ENCODE assay signal across 13 cellular contexts in the genomic region with DNA sequence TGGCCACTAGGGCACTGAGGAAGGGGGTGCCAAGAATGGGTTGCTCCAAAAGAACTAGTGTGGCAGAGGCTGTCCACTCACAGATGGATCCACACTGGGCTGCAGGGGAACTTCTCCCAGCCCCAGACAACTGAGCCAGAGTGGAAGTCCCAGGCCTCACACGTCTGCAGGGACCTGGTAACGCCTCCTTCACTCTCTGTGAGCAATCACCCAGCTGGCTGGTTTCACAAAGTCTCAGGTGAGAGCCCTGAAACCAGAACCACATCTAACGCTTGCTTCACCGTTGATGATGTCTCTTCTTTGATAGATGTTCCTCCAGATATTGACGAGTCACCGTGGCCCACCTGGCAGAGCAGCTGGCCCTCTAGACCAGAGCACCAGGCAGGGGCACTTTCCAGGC. TPM values are rescaled to one million over a fixed set of nuclear protein-coding genes. Genes with fewer than 3 reads are reported as not detected.
A peak's percentile ranks its signal among the peaks of the same experiment; 100 is the strongest.
DNase-seq lines count a peak whose midpoint lies in the region; ATAC-seq and TF ChIP-seq lines count a peak whose summit lies in the region.
"Not testable (repeated sequence)": the region's sequence is repeated elsewhere in the genome, so short reads cannot be mapped to it uniquely, and the experiment has no call there.
"Had no signal": no experiment of that assay in that cellular context is flagged by ENCODE, and none has a peak within 500 bp of the region (broad histone marks: within the 10 kb centered on the region; RNA-seq: fewer than 3 reads in every experiment).

No MANE protein-coding gene starts in this region.

- not testable (repeated sequence) for H3K27me3 ChIP-seq in CD4-positive, alpha-beta T cell (ENCODE audit: control insufficient read depth, insufficient read depth, low read length); naive thymus-derived CD4-positive, alpha-beta T cell (ENCODE audit: control insufficient read depth in 2 of 2, insufficient read depth in 2 of 2, low read length in 2 of 2)

- H3K4me3 ChIP-seq in naive thymus-derived CD4-positive, alpha-beta T cell (ENCODE audit: low read length) = not testable (repeated sequence)

- not testable (repeated sequence) for H3K9me3 Mint-ChIP-seq in CD4-positive, alpha-beta T cell; HFFc6; activated CD8-positive, alpha-beta T cell treated with anti-CD3 and anti-CD28 coated beads for 36 hours; activated T-helper 17 cell treated with anti-CD3 and anti-CD28 coated beads, Interleukin-2, amount 50 U/mL, for 72 hours; naive thymus-derived CD4-positive, alpha-beta T cell

- not testable (repeated sequence) for H3K27me3 Mint-ChIP-seq in CD4-positive, alpha-beta T cell; T-helper 17 cell; activated CD8-positive, alpha-beta T cell treated with anti-CD3 and anti-CD28 coated beads for 36 hours; activated T-helper 17 cell treated with anti-CD3 and anti-CD28 coated beads, Interleukin-2, amount 50 U/mL, for 72 hours; naive thymus-derived CD4-positive, alpha-beta T cell
- H3K27me3 Mint-ChIP-seq in HFFc6 (ENCODE audit: insufficient read depth) = peaks cover 33% of the 10 kb centered on the region

- ATAC-seq in CD4-positive, alpha-beta T cell (ENCODE audit: poor library complexity) = peak; percentile 91
- ATAC-seq in GM18517 (IDR thresholded peaks at IDR 0.05; ENCODE audit: unreplicated experiment) (peak; percentile 67), T-helper 17 cell (peak; percentile 94)
- ATAC-seq in activated CD8-positive, alpha-beta T cell treated with anti-CD3 and anti-CD28 coated beads for 36 hours = peak; percentile 91
- peak; percentile 97 for ATAC-seq in activated T-helper 17 cell treated with anti-CD3 and anti-CD28 coated beads, Interleukin-2, amount 50 U/mL, for 72 hours (replicated peaks)
- peak; percentile 80 for ATAC-seq in naive thymus-derived CD4-positive, alpha-beta T cell

- CTCF ChIA-PET in CD4-positive, alpha-beta T cell (lab: Charles Lee); naive thymus-derived CD4-positive, alpha-beta T cell (lab: Charles Lee): not testable (repeated sequence)
- CTCF ChIA-PET in activated CD8-positive, alpha-beta T cell treated with anti-CD3 and anti-CD28 coated beads for 36 hours (lab: Charles Lee) = interaction anchor here (0.7 to 1.3 kb wide), 2 partner anchors 11 to 59 kb away, joined by 3 to 4 read pairs; no protein-coding TSS in a partner anchor

- H3K4me1 Mint-ChIP-seq in CD4-positive, alpha-beta T cell (ENCODE audit: low read depth); HFFc6 (ENCODE audit: low read depth); T-helper 17 cell; activated CD8-positive, alpha-beta T cell treated with anti-CD3 and anti-CD28 coated beads for 36 hours (ENCODE audit: low read depth); activated T-helper 17 cell treated with anti-CD3 and anti-CD28 coated beads, Interleukin-2, amount 50 U/mL, for 72 hours: not testable (repeated sequence)
- peaks cover 3 to 10% (median 6%) of the 10 kb centered on the region in 7 donors for H3K4me1 Mint-ChIP-seq in naive thymus-derived CD4-positive, alpha-beta T cell

- not testable (repeated sequence) for TF ChIP-seq CTCF in CD4-positive, alpha-beta T cell (IDR thresholded peaks at IDR 0.05); activated CD8-positive, alpha-beta T cell treated with anti-CD3 and anti-CD28 coated beads for 36 hours (IDR thresholded peaks at IDR 0.05)
- 0 out of 2 replicates have a peak, but pooled peaks have one; percentile 23 for TF ChIP-seq CTCF in HFFc6 (IDR thresholded peaks at IDR 0.05)

- H3K27ac Mint-ChIP-seq in CD4-positive, alpha-beta T cell; HFFc6; activated CD8-positive, alpha-beta T cell treated with anti-CD3 and anti-CD28 coated beads for 36 hours: not testable (repeated sequence)
- peak overlapping the region; percentile 8 for H3K27ac Mint-ChIP-seq in T-helper 17 cell
- peak overlapping the region; percentile 16 for H3K27ac Mint-ChIP-seq in activated T-helper 17 cell treated with anti-CD3 and anti-CD28 coated beads, Interleukin-2, amount 50 U/mL, for 72 hours
- H3K27ac Mint-ChIP-seq in naive thymus-derived CD4-positive, alpha-beta T cell = peak overlapping the region in 1 of 9 donors; percentile 72

- H3K36me3 ChIP-seq in naive thymus-derived CD4-positive, alpha-beta T cell (ENCODE audit: control insufficient read depth in 2 of 3, insufficient read depth in 3 of 3, low read length in 3 of 3) = not testable (repeated sequence)

- intact Hi-C loops in CD4-positive, alpha-beta T cell (cut with DNase I, micrococcal nuclease) = loop anchor here in 1 of 2 experiments (2.0 kb wide), 1 partner anchor 58 kb away; no protein-coding TSS in a partner anchor
- intact Hi-C loops in activated CD8-positive, alpha-beta T cell treated with anti-CD3 and anti-CD28 coated beads for 36 hours (cut with micrococcal nuclease); naive thymus-derived CD4-positive, alpha-beta T cell (cut with micrococcal nuclease): not testable (repeated sequence)

- DNase-seq in CD4-positive, alpha-beta T cell = peak in 2 of 10 experiments; percentile 10 to 17
- DNase-seq in HFFc6, T-helper 17 cell: not testable (repeated sequence)
- peak; percentile 60 for DNase-seq in activated CD8-positive, alpha-beta T cell treated with anti-CD3 and anti-CD28 coated beads for 36 hours
- peak in 2 of 9 donors; percentile 6 to 10 for DNase-seq in naive thymus-derived CD4-positive, alpha-beta T cell
- DNase-seq in stimulated activated CD4-positive, alpha-beta T cell treated with anti-CD3 and anti-CD28 coated beads, Interleukin-1b, Interleukin-23, amount 100 ng/mL, for 48 hours = peak; percentile 28

- not testable (repeated sequence) for H3K9me3 ChIP-seq in CD4-positive, alpha-beta T cell (ENCODE audit: control insufficient read depth, low read length); T-helper 17 cell (ENCODE audit: control insufficient read depth, low read length, poor library complexity, severe bottlenecking); naive thymus-derived CD4-positive, alpha-beta T cell (ENCODE audit: control insufficient read depth in 2 of 3, low read length in 3 of 3)

- H3K4me1 ChIP-seq in naive thymus-derived CD4-positive, alpha-beta T cell (ENCODE audit: control insufficient read depth in 2 of 2, insufficient read depth in 2 of 2, low read length in 2 of 2) = not testable (repeated sequence)

- POLR2A ChIA-PET in CD4-positive, alpha-beta T cell (lab: Charles Lee); activated CD8-positive, alpha-beta T cell treated with anti-CD3 and anti-CD28 coated beads for 36 hours (lab: Charles Lee); naive thymus-derived CD4-positive, alpha-beta T cell (lab: Charles Lee): not testable (repeated sequence)

- not testable (repeated sequence) for H3K4me3 Mint-ChIP-seq in CD4-positive, alpha-beta T cell; HFFc6; T-helper 17 cell; activated CD8-positive, alpha-beta T cell treated with anti-CD3 and anti-CD28 coated beads for 36 hours; activated T-helper 17 cell treated with anti-CD3 and anti-CD28 coated beads, Interleukin-2, amount 50 U/mL, for 72 hours; naive thymus-derived CD4-positive, alpha-beta T cell

- not testable (repeated sequence) for H3K36me3 Mint-ChIP-seq in CD4-positive, alpha-beta T cell (ENCODE audit: low read depth); HFFc6 (ENCODE audit: low read depth); T-helper 17 cell (ENCODE audit: low read depth); activated CD8-positive, alpha-beta T cell treated with anti-CD3 and anti-CD28 coated beads for 36 hours (ENCODE audit: low read depth); activated T-helper 17 cell treated with anti-CD3 and anti-CD28 coated beads, Interleukin-2, amount 50 U/mL, for 72 hours (ENCODE audit: low read depth); naive thymus-derived CD4-positive, alpha-beta T cell

- not testable (repeated sequence) for H3K27ac ChIP-seq in CD4-positive, alpha-beta T cell (ENCODE audit: low read depth, low read length); naive thymus-derived CD4-positive, alpha-beta T cell (ENCODE audit: low read depth, low read length)

RNA-seq across cellular contexts. Expression of gene PRSS50, which starts 35.5 kb away (rescaled TPM):
- not detected for total RNA-seq in CD4-positive, alpha-beta T cell
- not detected for total RNA-seq in HFFc6 (2021; fragmentation: NEBNext Ultra II Directional; extraction: Animal tissue kit (Norgen Biotek cat#: 25700))
- total RNA-seq in T-helper 17 cell = not detected
- not detected for total RNA-seq in activated CD8-positive, alpha-beta T cell treated with anti-CD3 and anti-CD28 coated beads for 36 hours
- total RNA-seq in activated T-helper 17 cell treated with anti-CD3 and anti-CD28 coated beads, Interleukin-2, amount 50 U/mL, for 72 hours = under 1 TPM in 1 of 2 donors, not detected in 1; 0.11 TPM
- under 1 TPM in 1 of 5 experiments, not detected in 4; 0.11 TPM for total RNA-seq in naive thymus-derived CD4-positive, alpha-beta T cell
- polyA plus RNA-seq in naive thymus-derived CD4-positive, alpha-beta T cell = not detected
- total RNA-seq: Caco-2, Daoy, K562 had no signal
- polyA plus RNA-seq: AG04450, CD14-positive monocyte had no signal

RNA-seq across cellular contexts. Expression of gene TMIE, which starts 51.9 kb away (rescaled TPM):
- 1 to 10 TPM in 1 of 2 experiments, under 1 TPM in 1; 0.92 to 1.2 TPM for total RNA-seq in CD4-positive, alpha-beta T cell
- total RNA-seq in HFFc6 (2021; fragmentation: NEBNext Ultra II Directional; extraction: Animal tissue kit (Norgen Biotek cat#: 25700)) = not detected
- 1 to 10 TPM in 1 of 2 donors, under 1 TPM in 1; 0.86 to 1.3 TPM for total RNA-seq in T-helper 17 cell
- total RNA-seq in activated CD8-positive, alpha-beta T cell treated with anti-CD3 and anti-CD28 coated beads for 36 hours = under 1 TPM; 0.81 to 0.90 TPM
- under 1 TPM; 0.15 to 0.53 TPM for total RNA-seq in activated T-helper 17 cell treated with anti-CD3 and anti-CD28 coated beads, Interleukin-2, amount 50 U/mL, for 72 hours
- 1 to 10 TPM in 4 of 5 experiments, under 1 TPM in 1; 0.31 to 5.4 (median 3.9) TPM for total RNA-seq in naive thymus-derived CD4-positive, alpha-beta T cell
- polyA plus RNA-seq in naive thymus-derived CD4-positive, alpha-beta T cell = 1 to 10 TPM; 5.1 to 5.6 TPM
- total RNA-seq: Caco-2, Daoy, K562 had no signal
- polyA plus RNA-seq: AG04450, CD14-positive monocyte, K562 had no signal

RNA-seq across cellular contexts. Expression of gene ALS2CL, which starts 59.6 kb away (rescaled TPM):
- total RNA-seq in CD4-positive, alpha-beta T cell = 10 to 100 TPM; 45.8 to 47.6 TPM
- total RNA-seq in HFFc6 (2021; fragmentation: NEBNext Ultra II Directional; extraction: Animal tissue kit (Norgen Biotek cat#: 25700)) = 1 to 10 TPM; 1.7 to 3.9 (median 2.4) TPM
- 10 to 100 TPM; 21.1 to 38.4 TPM for total RNA-seq in T-helper 17 cell
- total RNA-seq in activated CD8-positive, alpha-beta T cell treated with anti-CD3 and anti-CD28 coated beads for 36 hours = 1 to 10 TPM; 1.7 to 2.0 TPM
- 1 to 10 TPM in 1 of 2 donors, under 1 TPM in 1; 0.69 to 5.2 TPM for total RNA-seq in activated T-helper 17 cell treated with anti-CD3 and anti-CD28 coated beads, Interleukin-2, amount 50 U/mL, for 72 hours
- total RNA-seq in naive thymus-derived CD4-positive, alpha-beta T cell = 10 to 100 TPM in 4 of 5 experiments, 1 to 10 TPM in 1; 4.2 to 41.5 (median 31.1) TPM
- polyA plus RNA-seq in naive thymus-derived CD4-positive, alpha-beta T cell = 10 to 100 TPM in 1 of 2 donors, 1 to 10 TPM in 1; 6.2 to 12.6 TPM
